8 cellular contexts compared by ENCODE assay signal in the genomic region with DNA sequence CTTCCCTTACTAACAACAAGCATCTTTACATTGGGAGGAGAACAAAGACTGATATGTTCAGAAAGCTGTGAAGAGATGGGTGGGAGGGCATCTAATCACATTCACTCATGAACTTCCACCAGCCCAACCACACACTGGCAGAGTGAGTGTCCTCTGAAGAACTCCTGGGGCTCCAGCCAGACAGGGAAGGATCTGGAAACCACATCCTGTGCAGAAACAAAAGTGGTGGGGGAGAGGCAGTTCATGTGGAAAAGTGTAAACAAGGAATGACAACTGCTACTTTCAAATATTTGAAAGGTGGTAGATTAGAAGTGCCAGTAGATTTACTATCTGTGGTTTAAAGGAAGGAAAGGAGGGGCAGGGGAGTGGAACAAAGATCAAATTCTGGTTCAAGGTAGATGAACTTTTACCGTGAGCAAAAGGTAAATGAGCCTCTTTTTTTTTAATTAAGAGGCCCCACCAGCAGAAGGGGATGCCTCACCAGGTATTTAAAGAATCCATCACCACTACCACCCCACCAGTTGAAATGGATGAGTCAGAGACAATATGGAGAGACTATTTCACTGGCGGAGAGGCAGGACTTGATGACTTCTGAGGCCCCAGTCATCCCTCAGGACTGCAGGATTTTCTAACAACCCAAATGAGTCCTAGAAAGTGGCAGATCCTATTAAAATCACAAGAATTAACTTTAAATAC. TPM values are rescaled to one million over a fixed set of nuclear protein-coding genes. Genes with fewer than 3 reads are reported as not detected.
DNase-seq lines count a peak whose midpoint lies in the region; ATAC-seq, FAIRE-seq and TF ChIP-seq lines count a peak whose summit lies in the region.

No MANE protein-coding gene starts in this region.

- peak overlapping the region in 1 of 2 donors; percentile 37 for H3K27ac Mint-ChIP-seq in natural killer cell treated with Interleukin-12 subunit alpha and Interleukin-12 subunit beta and Interleukin-15 and Interleukin-18, amount 100 ng/mL, for 72 hours

- peaks cover 5 to 8% of the 10 kb centered on the region in 2 donors for H3K4me1 Mint-ChIP-seq in natural killer cell treated with Interleukin-12 subunit alpha and Interleukin-12 subunit beta and Interleukin-15 and Interleukin-18, amount 100 ng/mL, for 72 hours (ENCODE audit: low read depth in 2 of 2)

- in situ Hi-C loops in Caki2 (cut with HindIII; ENCODE audit: low pct_unique_long_range_greater_than_20kb, low sequenced_read_pairs), result no loop called here

- peaks cover 9% of the 10 kb centered on the region for H3K36me3 ChIP-seq in bronchial epithelial cell (ENCODE audit: control insufficient read depth, insufficient read depth, low read length)
- H3K36me3 ChIP-seq in uterus, result no peaks in the 10 kb centered on the region

- H3K4me1 ChIP-seq in uterus, result no peaks in the 10 kb centered on the region

- H3K9me3 Mint-ChIP-seq in natural killer cell treated with Interleukin-12 subunit alpha and Interleukin-12 subunit beta and Interleukin-15 and Interleukin-18, amount 100 ng/mL, for 72 hours, result no peaks in the 10 kb centered on the region

- FAIRE-seq in bronchial epithelial cell (lab: Jason Lieb, UNC), result peak; percentile 18

- H3K9me3 ChIP-seq in uterus, result no peaks in the 10 kb centered on the region

- TF ChIP-seq CTCF in bronchial epithelial cell (IDR thresholded peaks at IDR 0.05; ENCODE audit: insufficient read depth, low read length, severe bottlenecking), result no peak
- no peak for TF ChIP-seq CTCF in uterus (IDR thresholded peaks at IDR 0.05)

- H3K27me3 Mint-ChIP-seq in natural killer cell treated with Interleukin-12 subunit alpha and Interleukin-12 subunit beta and Interleukin-15 and Interleukin-18, amount 100 ng/mL, for 72 hours, result no peaks in the 10 kb centered on the region

- DNase-seq in Caki2 (ENCODE audit: low read depth) (peak; percentile 96), M059J (ENCODE audit: low read depth) (peak; percentile 97), bronchial epithelial cell (ENCODE audit: low read depth) (peak; percentile 87), myocyte (ENCODE audit: low read depth) (peak; percentile 91), NCI-H748 (lab: John Stamatoyannopoulos, UW; ENCODE audit: unreplicated experiment) (no peak), uterus (no peak)
- no peak for DNase-seq in natural killer cell treated with Interleukin-12 subunit alpha and Interleukin-12 subunit beta and Interleukin-15 and Interleukin-18, amount 100 ng/mL, for 72 hours (ENCODE audit: low spot score)

- intact Hi-C loops in uterus (cut with DNase I; ENCODE audit: low total_unique reads), result no loop called here

- no peak for TF ChIP-seq POLR2A in uterus (IDR thresholded peaks at IDR 0.05)

- no peak overlapping the region for H3K4me3 ChIP-seq in bronchial epithelial cell (ENCODE audit: low read depth, low read length)
- H3K4me3 ChIP-seq in uterus, result no peak overlapping the region

- ATAC-seq in GM18858 (IDR thresholded peaks at IDR 0.05; ENCODE audit: unreplicated experiment), result no peak
- no peak for ATAC-seq in natural killer cell treated with Interleukin-12 subunit alpha and Interleukin-12 subunit beta and Interleukin-15 and Interleukin-18, amount 100 ng/mL, for 72 hours

- H3K27me3 ChIP-seq in bronchial epithelial cell (ENCODE audit: control insufficient read depth, insufficient read depth, low read length) (no peaks in the 10 kb centered on the region), uterus (no peaks in the 10 kb centered on the region)

- no peak overlapping the region for H3K27ac ChIP-seq in uterus

- no peak overlapping the region for H3K4me3 Mint-ChIP-seq in natural killer cell treated with Interleukin-12 subunit alpha and Interleukin-12 subunit beta and Interleukin-15 and Interleukin-18, amount 100 ng/mL, for 72 hours

- peaks cover 7% of the 10 kb centered on the region for H3K36me3 Mint-ChIP-seq in natural killer cell treated with Interleukin-12 subunit alpha and Interleukin-12 subunit beta and Interleukin-15 and Interleukin-18, amount 100 ng/mL, for 72 hours

RNA-seq across cellular contexts. Expression of gene GOT1, which starts 34.5 kb away (rescaled TPM):
- total RNA-seq in Caki2 (2014; rRNA removed; shearing (Covaris generic); ENCODE audit: low replicate concordance), result 18.8 and 25.4 TPM in 2 replicates
- 38.3 and 68.6 TPM in 2 replicates for total RNA-seq in M059J (2014; rRNA removed; shearing (Covaris generic))
- total RNA-seq in bronchial epithelial cell, result 62.9 and 67.9 TPM in 2 replicates
- total RNA-seq in myocyte, result 25.2 and 53.3 TPM in 2 replicates
- 49.3 TPM for polyA plus RNA-seq in myocyte (2012)
- total RNA-seq in natural killer cell treated with Interleukin-12 subunit alpha and Interleukin-12 subunit beta and Interleukin-15 and Interleukin-18, amount 100 ng/mL, for 72 hours, result 10 to 100 TPM; 42.5 to 44.4 TPM
- total RNA-seq in uterus, result 10 to 100 TPM; 18.4 to 35.0 (median 22.6) TPM

Comparison
In these comparisons a context has a peak if more than half of its experiments do, and no peak if none do; other contexts are left out.
1. DNase-seq: peak in Caki2 (single experiment), M059J (single experiment), bronchial epithelial cell (single experiment) and myocyte (single experiment); none in NCI-H748 (single experiment), natural killer cell treated with Interleukin-12 subunit alpha and Interleukin-12 subunit beta and Interleukin-15 and Interleukin-18, amount 100 ng/mL, for 72 hours (single experiment) and uterus (0 of 2).